In genomic region chr5:38556599-38557308, GRCh38 we compare ENCODE assay signal across 1 cellular context.
TF ChIP-seq lines count a peak whose summit lies in the region.

Gene LIFR (minus strand): TSS chr5:38556646. CDS start chr5:38530647, 25,999 bp downstream.

TF ChIP-seq in HepG2, 621 proteins besides CTCF, POLR2A, EP300 and RAD21 (continued from another document and continues in another):
- TF ChIP-seq ZNF513 (CRISPR knock-in tag; conservative IDR thresholded peaks at IDR 0.05) (no peak), EEA1 (CRISPR knock-in tag; IDR thresholded peaks at IDR 0.05; ENCODE audit: borderline replicate concordance) (no peak), ZNF800 (CRISPR knock-in tag; IDR thresholded peaks at IDR 0.05) (peak; percentile 87; the same call in 1 of the 2 replicates), PBX3 (CRISPR knock-in tag; IDR thresholded peaks at IDR 0.05; ENCODE audit: borderline replicate concordance) (no peak), THAP9 (CRISPR knock-in tag; IDR thresholded peaks at IDR 0.05; ENCODE audit: borderline replicate concordance) (peak; percentile 65; the same call in 1 of the 2 replicates), ZFAT (CRISPR knock-in tag; conservative IDR thresholded peaks at IDR 0.05) (0 out of 2 replicates have a peak, but pooled peaks have one; percentile 10), ZNF615 (CRISPR knock-in tag; IDR thresholded peaks at IDR 0.05; ENCODE audit: borderline replicate concordance) (no peak), ZBTB26 (CRISPR knock-in tag; IDR thresholded peaks at IDR 0.05; ENCODE audit: borderline replicate concordance) (0 out of 2 replicates have a peak, but pooled peaks have one; percentile 49), SOX6 (IDR thresholded peaks at IDR 0.05) (no peak), SOX6 (CRISPR knock-in tag; IDR thresholded peaks at IDR 0.05) (peak; percentile 43), ZNF432 (CRISPR knock-in tag; IDR thresholded peaks at IDR 0.05; ENCODE audit: borderline replicate concordance) (no peak), ZNF34 (CRISPR knock-in tag; IDR thresholded peaks at IDR 0.05; ENCODE audit: borderline replicate concordance) (no peak), POLR2G (IDR thresholded peaks at IDR 0.05; ENCODE audit: low read depth, low read length) (peak; percentile 89), RCOR2 (CRISPR knock-in tag; IDR thresholded peaks at IDR 0.05) (0 out of 2 replicates have a peak, but pooled peaks have one; percentile 16), ZNF770 (CRISPR knock-in tag; IDR thresholded peaks at IDR 0.05) (peak; percentile 91), ATRX (CRISPR knock-in tag; IDR thresholded peaks at IDR 0.05; ENCODE audit: borderline replicate concordance) (no peak), ZNF350 (CRISPR knock-in tag; IDR thresholded peaks at IDR 0.05; ENCODE audit: borderline replicate concordance, low read depth) (peak; percentile 82), DMAP1 (CRISPR knock-in tag; IDR thresholded peaks at IDR 0.05) (peak; percentile 48; the same call in 1 of the 2 replicates), ZNF33A (CRISPR knock-in tag; IDR thresholded peaks at IDR 0.05; ENCODE audit: borderline replicate concordance) (no peak), HES4 (CRISPR knock-in tag; IDR thresholded peaks at IDR 0.05; ENCODE audit: borderline replicate concordance) (peak; percentile 64; the same call in 1 of the 2 replicates), ZNF724P (CRISPR knock-in tag; IDR thresholded peaks at IDR 0.05; ENCODE audit: borderline replicate concordance) (no peak), GZF1 (CRISPR knock-in tag; IDR thresholded peaks at IDR 0.05) (peak; percentile 32; the same call in 1 of the 2 replicates), ZNF83 (CRISPR knock-in tag; IDR thresholded peaks at IDR 0.05; ENCODE audit: borderline replicate concordance) (0 out of 2 replicates have a peak, but pooled peaks have one; percentile 30), ZFP82 (CRISPR knock-in tag; IDR thresholded peaks at IDR 0.05; ENCODE audit: borderline replicate concordance) (peak; percentile 35; the same call in 1 of the 2 replicates), NFKBIZ (CRISPR knock-in tag; IDR thresholded peaks at IDR 0.05) (no peak), ZNF460 (CRISPR knock-in tag; IDR thresholded peaks at IDR 0.05; ENCODE audit: borderline replicate concordance) (peak; percentile 19; the same call in 1 of the 2 replicates), CHCHD3 (CRISPR knock-in tag; IDR thresholded peaks at IDR 0.05) (peak; percentile 81; the same call in 1 of the 2 replicates), PHF8 (CRISPR knock-in tag; IDR thresholded peaks at IDR 0.05) (peak; percentile 83), ZNF501 (CRISPR knock-in tag; IDR thresholded peaks at IDR 0.05) (peak; percentile 61), BRCA1 (CRISPR knock-in tag; IDR thresholded peaks at IDR 0.05) (no peak), HOXA3 (CRISPR knock-in tag; IDR thresholded peaks at IDR 0.05) (no peak), KDM5B (CRISPR knock-in tag; IDR thresholded peaks at IDR 0.05; ENCODE audit: borderline replicate concordance) (peak; percentile 84), PHB2 (IDR thresholded peaks at IDR 0.05; ENCODE audit: partially characterized antibody) (no peak), ZNF451 (CRISPR knock-in tag; IDR thresholded peaks at IDR 0.05) (peak; percentile 70; the same call in 1 of the 2 replicates), SRY (CRISPR knock-in tag; IDR thresholded peaks at IDR 0.05) (peak; percentile 56; the same call in 1 of the 2 replicates), ZNF407 (CRISPR knock-in tag; IDR thresholded peaks at IDR 0.05; ENCODE audit: not compliant biosample characterization) (peak; percentile 78), TFDP1 (CRISPR knock-in tag; IDR thresholded peaks at IDR 0.05; ENCODE audit: borderline replicate concordance) (no peak; the same call in 1 of the 2 replicates), THAP11 (CRISPR knock-in tag; IDR thresholded peaks at IDR 0.05) (0 out of 2 replicates have a peak, but pooled peaks have one; percentile 12), ZBTB38 (CRISPR knock-in tag; IDR thresholded peaks at IDR 0.05) (0 out of 2 replicates have a peak, but pooled peaks have one; percentile 18), ZNF234 (CRISPR knock-in tag; conservative IDR thresholded peaks at IDR 0.05) (no peak), ZSCAN21 (CRISPR knock-in tag; IDR thresholded peaks at IDR 0.05; ENCODE audit: borderline replicate concordance) (peak; percentile 47; the same call in 1 of the 2 replicates), POGZ (CRISPR knock-in tag; IDR thresholded peaks at IDR 0.05) (peak; percentile 41; the same call in 1 of the 2 replicates)
